17 cellular contexts compared by ENCODE assay signal in the genomic region with DNA sequence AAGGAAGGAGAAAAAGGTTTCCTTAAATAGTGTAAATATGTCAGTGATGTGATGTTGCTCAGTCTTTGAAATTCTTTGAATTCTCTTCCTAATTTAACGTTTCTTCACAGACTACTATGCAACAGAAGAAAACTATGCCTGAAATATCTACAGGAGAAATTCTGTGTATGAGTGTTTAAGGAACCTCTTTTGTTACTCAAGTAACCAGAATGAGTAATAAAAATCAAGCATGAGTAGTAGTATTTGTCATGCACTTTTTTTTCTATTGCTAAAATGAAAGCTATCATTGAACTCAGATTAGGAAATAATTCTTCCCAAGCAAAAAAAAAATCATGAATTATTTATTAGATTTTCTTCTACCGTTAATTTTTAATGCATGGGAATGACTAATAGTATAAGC. TPM values are rescaled to one million over a fixed set of nuclear protein-coding genes. Genes with fewer than 3 reads are reported as not detected.
DNase-seq lines count a peak whose midpoint lies in the region; ATAC-seq and TF ChIP-seq lines count a peak whose summit lies in the region.
"Had no signal": no experiment of that assay in that cellular context is flagged by ENCODE, and none has a peak within 500 bp of the region (broad histone marks: within the 10 kb centered on the region; RNA-seq: fewer than 3 reads in every experiment).

No MANE protein-coding gene starts in this region.

- no peak for ATAC-seq in HG03469 (IDR thresholded peaks at IDR 0.05; ENCODE audit: unreplicated experiment)
- ATAC-seq: HCT116 had no signal

- H3K27me3 ChIP-seq in osteoblast (ENCODE audit: insufficient read depth, low read length): no peaks in the 10 kb centered on the region

- peak overlapping the region; percentile 57 for H3K27ac Mint-ChIP-seq in chondrocyte (ENCODE audit: unreplicated experiment)
- H3K27ac Mint-ChIP-seq: activated naive CD8-positive, alpha-beta T cell treated with anti-CD3 and anti-CD28 coated beads for 36 hours; memory B cell; progenitor cell of endocrine pancreas; stimulated activated naive CD8-positive, alpha-beta T cell treated with anti-CD3 and anti-CD28 coated beads, Interleukin-15, Interleukin-2, amounts not matched to agents 100 ng/mL and 50 ng/mL, for 24 hours had no signal

- H3K79me2 ChIP-seq in osteoblast (ENCODE audit: insufficient read depth, low read length): no peaks in the 10 kb centered on the region

- H3K4me3 ChIP-seq in osteoblast (ENCODE audit: insufficient read depth, low read length): no peak overlapping the region

- H3K27ac ChIP-seq in osteoblast (ENCODE audit: low read depth, low read length): peak overlapping the region; percentile 73
- H3K27ac ChIP-seq: KMS-11 had no signal

- no peaks in the 10 kb centered on the region for H3K9me3 ChIP-seq in osteoblast (ENCODE audit: low read depth, low read length)

- H3K36me3 ChIP-seq in osteoblast (ENCODE audit: insufficient read depth, low read length): no peaks in the 10 kb centered on the region

- CTCF ChIA-PET in GM10248 (lab: Yijun Ruan, JAX): interaction anchor here (0.9 to 1.6 kb wide), 3 partner anchors 28 to 42 kb away, joined by 3 to 5 read pairs (median 3); partner anchors contain the start of gene LSM11

- H3K4me1 Mint-ChIP-seq in chondrocyte (ENCODE audit: low read depth): peaks cover 45% of the 10 kb centered on the region
- H3K4me1 Mint-ChIP-seq: memory B cell had no signal

- POLR2A ChIA-PET in GM10248 (lab: Yijun Ruan, JAX): no interaction called here

- no peaks in the 10 kb centered on the region for H4K20me1 ChIP-seq in osteoblast (ENCODE audit: insufficient read depth, low read length)

- TF ChIP-seq CTCF in chondrocyte (IDR thresholded peaks at IDR 0.05) (no peak), osteoblast (IDR thresholded peaks at IDR 0.05; ENCODE audit: extremely low read depth, low read depth, low read length) (no peak), GM10248 (IDR thresholded peaks at IDR 0.05; ENCODE audit: control extremely low read depth, extremely low read depth, low read depth, missing control alignments) (no peak)

- no peaks in the 10 kb centered on the region for H3K9me3 Mint-ChIP-seq in chondrocyte (ENCODE audit: low read depth)
- H3K9me3 Mint-ChIP-seq: memory B cell; stimulated activated naive CD8-positive, alpha-beta T cell treated with anti-CD3 and anti-CD28 coated beads, Interleukin-15, Interleukin-2, amounts not matched to agents 100 ng/mL and 50 ng/mL, for 24 hours had no signal

- peak overlapping the region; percentile 78 for H3K4me2 ChIP-seq in osteoblast (ENCODE audit: insufficient read depth, low read length)
- H3K4me2 ChIP-seq: KMS-11 had no signal

- H3K36me3 Mint-ChIP-seq in chondrocyte (ENCODE audit: low read depth): no peaks in the 10 kb centered on the region
- H3K36me3 Mint-ChIP-seq: memory B cell had no signal

- DNase-seq in ELR (ENCODE audit: low read depth) (peak; percentile 90), MV-4-11 (lab: John Stamatoyannopoulos, UW) (peak; percentile 4), chondrocyte (ENCODE audit: low spot score) (no peak), osteoblast (ENCODE audit: insufficient read length, low spot score, missing footprints) (peak; percentile 62), COR-L47 (lab: John Stamatoyannopoulos, UW) (no peak), GM10248 (ENCODE audit: extremely low spot score) (no peak)
- DNase-seq: activated CD8-positive, alpha-beta memory T cell treated with anti-CD3 and anti-CD28 coated beads for 24 hours; activated naive CD8-positive, alpha-beta T cell treated with anti-CD3 and anti-CD28 coated beads for 36 hours; DMS 273 treated with DMSO at 0.1 percent for 48 hours; effector CD4-positive, alpha-beta T cell; T1000 had no signal

- peak overlapping the region; percentile 27 for H2AFZ ChIP-seq in osteoblast (ENCODE audit: low read length)

- no peaks in the 10 kb centered on the region for H3K27me3 Mint-ChIP-seq in chondrocyte (ENCODE audit: low read depth)
- H3K27me3 Mint-ChIP-seq: memory B cell, progenitor cell of endocrine pancreas had no signal

- H3K4me3 Mint-ChIP-seq in chondrocyte (ENCODE audit: unreplicated experiment): no peak overlapping the region
- H3K4me3 Mint-ChIP-seq: activated naive CD8-positive, alpha-beta T cell treated with anti-CD3 and anti-CD28 coated beads for 36 hours; memory B cell; stimulated activated naive CD8-positive, alpha-beta T cell treated with anti-CD3 and anti-CD28 coated beads, Interleukin-15, Interleukin-2, amounts not matched to agents 100 ng/mL and 50 ng/mL, for 24 hours had no signal

- H3K4me1 ChIP-seq in osteoblast (ENCODE audit: insufficient read depth, low read length): peaks cover 32% of the 10 kb centered on the region

RNA-seq across cellular contexts. Expression of gene THG1L, which starts 20.3 kb away (rescaled TPM):
- total RNA-seq in chondrocyte (7.0 to 10.1 TPM (median 9.2 TPM) in 3 replicates), osteoblast (27.9 and 30.6 TPM in 2 replicates)

RNA-seq across cellular contexts. Expression of gene LSM11, which starts 32.6 kb away (rescaled TPM):
- total RNA-seq in chondrocyte (9.9 to 10.6 TPM (median 10.0 TPM) in 3 replicates), osteoblast (4.4 and 4.7 TPM in 2 replicates)

RNA-seq across cellular contexts. Expression of gene C5orf52, which starts 39.6 kb away (rescaled TPM):
- total RNA-seq in chondrocyte: not detected in 3 replicates
- total RNA-seq in osteoblast: not detected in 2 replicates
- total RNA-seq: activated naive CD8-positive, alpha-beta T cell treated with anti-CD3 and anti-CD28 coated beads for 36 hours; progenitor cell of endocrine pancreas had no signal

RNA-seq across cellular contexts. Expression of gene SOX30, which starts 58.6 kb away (rescaled TPM):
- not detected in 3 replicates for total RNA-seq in chondrocyte
- under 0.01 TPM in 2 replicates for total RNA-seq in osteoblast
- total RNA-seq: activated naive CD8-positive, alpha-beta T cell treated with anti-CD3 and anti-CD28 coated beads for 36 hours; progenitor cell of endocrine pancreas had no signal

Comparison
In these comparisons a context has a peak if more than half of its experiments do, and no peak if none do; other contexts are left out.
1. DNase-seq: peak in ELR (single experiment), MV-4-11 (single experiment) and osteoblast (single experiment); none in chondrocyte (single experiment), COR-L47 (single experiment) and GM10248 (single experiment).